ENCODE assay signal across 9 cellular contexts in genomic region chr3:31377045-31377642, GRCh38.
DNase-seq lines count a peak whose midpoint lies in the region; ATAC-seq, FAIRE-seq and TF ChIP-seq lines count a peak whose summit lies in the region.
"Had no signal": no experiment of that assay in that cellular context is flagged by ENCODE, and none has a peak within 500 bp of the region (broad histone marks: within the 10 kb centered on the region; RNA-seq: fewer than 3 reads in every experiment).

No MANE protein-coding gene starts in this region.

- peak; percentile 31; the same call in 1 of the 2 replicates for TF ChIP-seq RAD21 in HCT116 (IDR thresholded peaks at IDR 0.05; ENCODE audit: low read depth)

- no peak overlapping the region for H2AFZ ChIP-seq in HCT116 (ENCODE audit: low read depth, low read length, poor library complexity, severe bottlenecking)

- H3K4me1 Mint-ChIP-seq in activated CD4-positive, alpha-beta T cell treated with anti-CD3 and anti-CD28 coated beads, Interleukin-2, amount 10 ng/mL, durations not matched to agents 7 days and 5 days: peaks cover 12% of the 10 kb centered on the region

- no peak overlapping the region for H3K4me3 ChIP-seq in HCT116 (replicated peaks in 1 of 2; ENCODE audit: low read depth in 1 of 2, low read length in 2 of 2)

- H3K36me3 ChIP-seq in HCT116 (ENCODE audit: control insufficient read depth in 1 of 2, insufficient read depth in 2 of 2, low read length in 2 of 2): no peaks in the 10 kb centered on the region

- H3K27ac Mint-ChIP-seq in activated CD4-positive, alpha-beta T cell treated with anti-CD3 and anti-CD28 coated beads, Interleukin-2, amount 10 ng/mL, durations not matched to agents 7 days and 5 days: no peak overlapping the region

- CTCF ChIA-PET in HCT116 (lab: Charles Lee): interaction anchor here (0.5 kb wide), 1 partner anchor 64 kb away, joined by 3 read pairs; no protein-coding TSS in a partner anchor
- CTCF ChIA-PET in activated CD4-positive, alpha-beta T cell treated with anti-CD3 and anti-CD28 coated beads, Interleukin-2, amount 10 ng/mL, durations not matched to agents 7 days and 5 days (lab: Charles Lee): interaction anchor here (0.5 to 1.4 kb wide), 4 partner anchors 13 to 39 kb away, joined by 3 to 4 read pairs (median 3); no protein-coding TSS in a partner anchor

- peak; percentile 60 for DNase-seq in AG08395 (ENCODE audit: low spot score)
- peak; percentile 95 for DNase-seq in HCT116 (ENCODE audit: low read depth, low spot score)
- peak; percentile 25 for DNase-seq in activated CD4-positive, alpha-beta T cell treated with anti-CD3 and anti-CD28 coated beads, Interleukin-2, amount 10 ng/mL, durations not matched to agents 7 days and 5 days
- no peak for DNase-seq in SHP77 treated with DMSO at 0.1 percent for 48 hours (lab: John Stamatoyannopoulos, UW)
- no peak for DNase-seq in NCI-H146 treated with DMSO at 0.1 percent for 48 hours (lab: John Stamatoyannopoulos, UW; ENCODE audit: unreplicated experiment)
- DNase-seq: GF-D8 had no signal

- H3K36me3 Mint-ChIP-seq in activated CD4-positive, alpha-beta T cell treated with anti-CD3 and anti-CD28 coated beads, Interleukin-2, amount 10 ng/mL, durations not matched to agents 7 days and 5 days (ENCODE audit: low read depth): no peaks in the 10 kb centered on the region

- no peaks in the 10 kb centered on the region for H3K79me2 ChIP-seq in HCT116 (ENCODE audit: insufficient read depth, low read length)

- H3K27me3 ChIP-seq in HCT116 (ENCODE audit: insufficient read depth, low read length): peaks cover 18% of the 10 kb centered on the region; the same call in 1 of the 2 replicates

- peak; percentile 36 for FAIRE-seq in islet of Langerhans (lab: Jason Lieb, UNC)

- POLR2A ChIA-PET in HCT116 (lab: Charles Lee): no interaction called here
- POLR2A ChIA-PET in activated CD4-positive, alpha-beta T cell treated with anti-CD3 and anti-CD28 coated beads, Interleukin-2, amount 10 ng/mL, durations not matched to agents 7 days and 5 days (lab: Charles Lee): interaction anchor here (0.7 kb wide), 1 partner anchor 156 kb away, joined by 4 read pairs; the partner anchor contains the start of gene STT3B

- no peaks in the 10 kb centered on the region for H3K9me2 ChIP-seq in HCT116 (ENCODE audit: insufficient read depth)

- H3K27me3 Mint-ChIP-seq in activated CD4-positive, alpha-beta T cell treated with anti-CD3 and anti-CD28 coated beads, Interleukin-2, amount 10 ng/mL, durations not matched to agents 7 days and 5 days: no peaks in the 10 kb centered on the region

- no peak overlapping the region for H3K4me3 Mint-ChIP-seq in activated CD4-positive, alpha-beta T cell treated with anti-CD3 and anti-CD28 coated beads, Interleukin-2, amount 10 ng/mL, durations not matched to agents 7 days and 5 days

- H3K9me3 ChIP-seq in HCT116 (ENCODE audit: control insufficient read depth in 1 of 2, insufficient read depth in 1 of 2, low read depth in 1 of 2, low read length in 2 of 2): no peaks in the 10 kb centered on the region

- TF ChIP-seq POLR2A in HCT116 (IDR thresholded peaks at IDR 0.05; ENCODE audit: borderline replicate concordance, extremely low read depth, insufficient read depth, insufficient read length): no peak

- H3K4me2 ChIP-seq in HCT116 (ENCODE audit: low read length): peak overlapping the region; percentile 41

- intact Hi-C loops in HCT116 (cut with micrococcal nuclease): no loop called here

- no TSS peak for BruUV-seq in HCT116 (replicated peaks; lab: Mats Ljungman, UMichigan)

- TF ChIP-seq CTCF in HCT116 (IDR thresholded peaks at IDR 0.05 in 2 of 3, conservative IDR thresholded peaks at IDR 0.05 in 1 of 3; ENCODE audit: borderline replicate concordance in 1 of 3, insufficient read depth in 1 of 3, low read depth in 2 of 3, low read length in 2 of 3): no peak

- no peak overlapping the region for H3K27ac ChIP-seq in HCT116 (ENCODE audit: low read depth, low read length)

- H3K4me1 ChIP-seq in HCT116 (ENCODE audit: control insufficient read depth in 1 of 2, insufficient read depth in 2 of 2, low read length in 2 of 2): peaks cover 13 to 21% of the 10 kb centered on the region in 2 experiments

- H4K20me1 ChIP-seq in HCT116 (ENCODE audit: insufficient read depth): no peaks in the 10 kb centered on the region

- ATAC-seq in HCT116: peak; percentile 92
- no peak for ATAC-seq in HG02970 (IDR thresholded peaks at IDR 0.05; ENCODE audit: low FRiP score, unreplicated experiment)
- no peak for ATAC-seq in HG03520 (IDR thresholded peaks at IDR 0.05; ENCODE audit: unreplicated experiment)

- H3K9me3 Mint-ChIP-seq in activated CD4-positive, alpha-beta T cell treated with anti-CD3 and anti-CD28 coated beads, Interleukin-2, amount 10 ng/mL, durations not matched to agents 7 days and 5 days: no peaks in the 10 kb centered on the region

- RAD21 ChIA-PET in HCT116 (lab: Charles Lee; ENCODE audit: low non-redundant PET in 1 of 2, low total read pairs in 2 of 2, uncharacterized antibody in 2 of 2, unreplicated experiment in 2 of 2): interaction anchor here in 1 of 2 experiments (0.7 kb wide), 1 partner anchor 88 kb away, joined by 3 read pairs; no protein-coding TSS in a partner anchor

- no peak overlapping the region for H3K9ac ChIP-seq in HCT116 (ENCODE audit: low read length)

TF ChIP-seq in HCT116, 20 proteins besides CTCF, POLR2A, EP300 and RAD21 (continues in another document):
- peak; percentile 91 for TF ChIP-seq SRF (IDR thresholded peaks at IDR 0.05; ENCODE audit: low read depth)
- peak; percentile 62; the same call in 1 of the 2 replicates for TF ChIP-seq ATF3 (IDR thresholded peaks at IDR 0.05)
- peak; percentile 64 for TF ChIP-seq POLR2AphosphoS5 (IDR thresholded peaks at IDR 0.05; ENCODE audit: low read depth, low read length)
- no peak for TF ChIP-seq EZH2phosphoT487 (IDR thresholded peaks at IDR 0.05; ENCODE audit: borderline replicate concordance)
- peak; percentile 92 for TF ChIP-seq CBX3 (IDR thresholded peaks at IDR 0.05; ENCODE audit: low read depth)
- peak; percentile 63 for TF ChIP-seq ZBTB33 (IDR thresholded peaks at IDR 0.05; ENCODE audit: extremely low read depth, insufficient replicate concordance, low read length)
- no peak for TF ChIP-seq EZH2 (IDR thresholded peaks at IDR 0.05)
- peak; percentile 99 for TF ChIP-seq TCF7L2 (IDR thresholded peaks at IDR 0.05; ENCODE audit: borderline replicate concordance, extremely low read depth, insufficient read depth, insufficient read length)
- TF ChIP-seq ELF1 (IDR thresholded peaks at IDR 0.05; ENCODE audit: borderline replicate concordance, low read depth): no peak
- peak; percentile 92 for TF ChIP-seq CEBPB (IDR thresholded peaks at IDR 0.05; ENCODE audit: low read depth)
- no peak for TF ChIP-seq REST (IDR thresholded peaks at IDR 0.05; ENCODE audit: low read depth)
- peak; percentile 97 for TF ChIP-seq JUND (IDR thresholded peaks at IDR 0.05)
- peak; percentile 57 for TF ChIP-seq YY1 (IDR thresholded peaks at IDR 0.05; ENCODE audit: extremely low read depth, insufficient replicate concordance, low read depth, low read length)
- TF ChIP-seq ZFX (IDR thresholded peaks at IDR 0.05): no peak
- no peak for TF ChIP-seq ZNF274 (IDR thresholded peaks at IDR 0.05; ENCODE audit: low read depth, low read length)
- peak; percentile 99 for TF ChIP-seq FOSL1 (IDR thresholded peaks at IDR 0.05; ENCODE audit: low read depth)
- TF ChIP-seq SIN3A (IDR thresholded peaks at IDR 0.05; ENCODE audit: low read depth): peak; percentile 85

Comparison
In these comparisons a context has a peak if more than half of its experiments do, and no peak if none do; other contexts are left out.
1. DNase-seq: peak in AG08395 (single experiment), HCT116 (single experiment) and activated CD4-positive, alpha-beta T cell treated with anti-CD3 and anti-CD28 coated beads, Interleukin-2, amount 10 ng/mL, durations not matched to agents 7 days and 5 days (single experiment); none in SHP77 treated with DMSO at 0.1 percent for 48 hours (single experiment) and NCI-H146 treated with DMSO at 0.1 percent for 48 hours (single experiment).